Comparison of ENCODE assay signal across 8 cellular contexts in genomic region chr9:131095666-131096489, GRCh38. TPM values are rescaled to one million over a fixed set of nuclear protein-coding genes. Genes with fewer than 3 reads are reported as not detected.
DNase-seq lines count a peak whose midpoint lies in the region; TF ChIP-seq lines count a peak whose summit lies in the region.

No MANE protein-coding gene starts in this region.

- H3K9me3 ChIP-seq in mesenchymal stem cell (ENCODE audit: control insufficient read depth, low read length): no peaks in the 10 kb centered on the region
- no peaks in the 10 kb centered on the region for H3K9me3 ChIP-seq in suprapubic skin

- H3K4me3 ChIP-seq in coronary artery (peak overlapping the region; percentile 74), mesenchymal stem cell (ENCODE audit: insufficient read depth in 1 of 2, low read depth in 1 of 2, low read length in 2 of 2) (peak overlapping the region; percentile 61 to 68), suprapubic skin (peak overlapping the region; percentile 76)

- in situ Hi-C loops in SK-MEL-5 (cut with HindIII; ENCODE audit: low pct_unique_long_range_greater_than_20kb, low sequenced_read_pairs): no loop called here

- H3K18ac ChIP-seq in mesenchymal stem cell (ENCODE audit: low read depth in 1 of 2, low read length in 2 of 2): no peak overlapping the region

- peaks cover 16 to 50% of the 10 kb centered on the region in 2 experiments for H3K27me3 ChIP-seq in mesenchymal stem cell (ENCODE audit: control insufficient read depth in 1 of 2, insufficient read depth in 1 of 2, low read length in 2 of 2)
- peaks cover 24% of the 10 kb centered on the region for H3K27me3 ChIP-seq in suprapubic skin

- TF ChIP-seq CTCF in coronary artery (IDR thresholded peaks at IDR 0.05): no peak
- TF ChIP-seq CTCF in suprapubic skin (IDR thresholded peaks at IDR 0.05): peak in 1 of 2 donors; percentile 26

- peak; percentile 48 for DNase-seq in activated CD4-positive, alpha-beta T cell treated with anti-CD3 and anti-CD28 coated beads for 48 hours
- no peak for DNase-seq in activated CD4-positive, alpha-beta T cell treated with anti-CD3 and anti-CD28 coated beads, Interleukin-2, amount 50 U/mL, for 4 hours
- DNase-seq in SK-MEL-5 (ENCODE audit: low read depth, low spot score): peak; percentile 61
- no peak for DNase-seq in coronary artery (ENCODE audit: low spot score)
- DNase-seq in mesenchymal stem cell: peak; percentile 20
- no peak for DNase-seq in suprapubic skin (ENCODE audit: low spot score in 2 of 2)
- DNase-seq in activated CD4-positive, CD25-positive, alpha-beta regulatory T cell treated with anti-CD3 and anti-CD28 coated beads, Interleukin-2, amount 50 U/mL, for 72 hours: no peak
- no peak for DNase-seq in middle frontal gyrus (ENCODE audit: extremely low spot score, low spot score)

- H4K91ac ChIP-seq in mesenchymal stem cell (ENCODE audit: low read length): no peak overlapping the region

- TF ChIP-seq POLR2A in suprapubic skin (IDR thresholded peaks at IDR 0.05): no peak

- no peak overlapping the region for H3K14ac ChIP-seq in mesenchymal stem cell (ENCODE audit: low read length in 2 of 2)

- no peak overlapping the region for H2BK15ac ChIP-seq in mesenchymal stem cell (ENCODE audit: low read depth, poor library complexity, severe bottlenecking)

- H3K4me1 ChIP-seq in mesenchymal stem cell (ENCODE audit: control insufficient read depth, insufficient read depth, low read depth, low read length): peaks cover 51% of the 10 kb centered on the region
- peaks cover 23% of the 10 kb centered on the region for H3K4me1 ChIP-seq in suprapubic skin

- no peak overlapping the region for H2BK12ac ChIP-seq in mesenchymal stem cell (ENCODE audit: low read length in 2 of 2)

- no peak overlapping the region for H3K23ac ChIP-seq in mesenchymal stem cell (ENCODE audit: low read length in 2 of 2)

- H3K4me2 ChIP-seq in mesenchymal stem cell (ENCODE audit: low read length, poor library complexity, severe bottlenecking): peak overlapping the region; percentile 95

- H2AK5ac ChIP-seq in mesenchymal stem cell (ENCODE audit: low read length, severe bottlenecking): no peak overlapping the region

- H3K9ac ChIP-seq in mesenchymal stem cell (ENCODE audit: low read length): no peak overlapping the region

- H3K79me1 ChIP-seq in mesenchymal stem cell (replicated peaks; ENCODE audit: low read length, poor library complexity, severe bottlenecking): no peaks in the 10 kb centered on the region

- no peak overlapping the region for H2BK5ac ChIP-seq in mesenchymal stem cell (ENCODE audit: low read depth, low read length, poor library complexity, severe bottlenecking)

- no peak overlapping the region for H4K8ac ChIP-seq in mesenchymal stem cell (ENCODE audit: low read length)

- H3K4ac ChIP-seq in mesenchymal stem cell (ENCODE audit: low read depth in 1 of 2, low read length in 2 of 2): no peak overlapping the region

- H3K36me3 ChIP-seq in mesenchymal stem cell (ENCODE audit: control insufficient read depth in 1 of 2, insufficient read depth in 2 of 2, low read depth in 1 of 2, low read length in 2 of 2) (peaks cover 0 to 3% of the 10 kb centered on the region in 2 experiments), suprapubic skin (no peaks in the 10 kb centered on the region)

- peak overlapping the region in 1 of 2 donors; percentile 78 for H3K27ac ChIP-seq in coronary artery
- H3K27ac ChIP-seq in mesenchymal stem cell (ENCODE audit: low read length, poor library complexity, severe bottlenecking): no peak overlapping the region
- no peak overlapping the region for H3K27ac ChIP-seq in suprapubic skin

- no peak overlapping the region for H2AFZ ChIP-seq in mesenchymal stem cell (ENCODE audit: low read depth, low read length)

- H2BK120ac ChIP-seq in mesenchymal stem cell (ENCODE audit: low read depth, low read length): no peak overlapping the region

- TF ChIP-seq EP300 in suprapubic skin (IDR thresholded peaks at IDR 0.05): no peak

- 36% methylated on average over 18 of the region's 38 CpGs for WGBS in mesenchymal stem cell
- WGBS in suprapubic skin: 21% methylated on average over 27 of the region's 38 CpGs

RNA-seq across cellular contexts. Expression of gene AIF1L, which starts 0.5 kb away (rescaled TPM):
- total RNA-seq in SK-MEL-5 (2014; rRNA removed; shearing (Covaris generic)): 32.6 and 32.7 TPM in 2 replicates
- polyA plus RNA-seq in SK-MEL-5 (2015; cell fraction: cytosol; rRNA removed): 20.4 and 22.8 TPM in 2 replicates
- polyA plus RNA-seq in SK-MEL-5 (2015; cell fraction: nucleus; rRNA removed): 13.8 and 14.1 TPM in 2 replicates
- 0.06 TPM for polyA plus RNA-seq in mesenchymal stem cell (2013, experiment 1 of 2)
- polyA plus RNA-seq in mesenchymal stem cell (2013, experiment 2 of 2): 0.04 TPM
- total RNA-seq in suprapubic skin: 10 to 100 TPM; 15.2 to 28.7 (median 21.0) TPM

RNA-seq across cellular contexts. Expression of gene NUP214, which starts 29.5 kb away (rescaled TPM):
- total RNA-seq in SK-MEL-5 (2014; rRNA removed; shearing (Covaris generic)): 12.7 and 13.2 TPM in 2 replicates
- polyA plus RNA-seq in SK-MEL-5 (2015; cell fraction: cytosol; rRNA removed): 34.8 and 49.9 TPM in 2 replicates
- 48.5 and 64.0 TPM in 2 replicates for polyA plus RNA-seq in SK-MEL-5 (2015; cell fraction: nucleus; rRNA removed)
- 18.3 TPM for polyA plus RNA-seq in mesenchymal stem cell (2013, experiment 1 of 2)
- 12.3 TPM for polyA plus RNA-seq in mesenchymal stem cell (2013, experiment 2 of 2)
- 100 to 1,000 TPM in 1 of 4 donors, 10 to 100 TPM in 3; 36.1 to 104 (median 69.6) TPM for total RNA-seq in suprapubic skin

Comparison
In these comparisons a context has a peak if more than half of its experiments do, and no peak if none do; other contexts are left out.
1. DNase-seq: peak in activated CD4-positive, alpha-beta T cell treated with anti-CD3 and anti-CD28 coated beads for 48 hours (single experiment), SK-MEL-5 (single experiment) and mesenchymal stem cell (single experiment); none in activated CD4-positive, alpha-beta T cell treated with anti-CD3 and anti-CD28 coated beads, Interleukin-2, amount 50 U/mL, for 4 hours (0 of 2), coronary artery (single experiment), suprapubic skin (0 of 2), activated CD4-positive, CD25-positive, alpha-beta regulatory T cell treated with anti-CD3 and anti-CD28 coated beads, Interleukin-2, amount 50 U/mL, for 72 hours (single experiment) and middle frontal gyrus (single experiment).
2. Peak in every context shown above with its lines, with median percentiles within 50 percentile points of each other: H3K4me3 ChIP-seq.